Comparison of ENCODE assay signal across 1 cellular context in the genomic region with DNA sequence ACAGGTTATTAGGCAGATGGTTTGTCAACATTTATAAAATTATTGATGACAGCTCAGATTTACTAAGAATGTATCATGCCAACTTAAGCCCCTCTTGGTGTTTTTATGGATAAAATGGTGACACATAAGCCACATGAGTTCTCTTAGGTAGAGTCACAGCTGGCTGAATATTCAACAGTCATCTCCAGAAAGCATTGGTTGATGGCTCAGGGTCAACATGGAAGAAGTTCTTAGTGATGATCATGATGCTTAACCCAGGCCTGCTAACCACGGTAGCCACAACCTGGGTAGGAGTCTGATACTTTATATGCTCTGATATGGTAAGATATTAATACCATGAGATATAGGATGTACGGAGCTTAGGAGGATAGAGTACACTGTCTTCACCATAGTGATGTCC.
TF ChIP-seq lines count a peak whose summit lies in the region.

No MANE protein-coding gene starts in this region.

TF ChIP-seq in HepG2, 621 proteins besides CTCF, POLR2A, EP300 and RAD21:
- TF ChIP-seq HNF4G (IDR thresholded peaks at IDR 0.05; ENCODE audit: borderline replicate concordance, low read depth, low read length): no peak
- TF ChIP-seq HNF4G (CRISPR knock-in tag; IDR thresholded peaks at IDR 0.05; ENCODE audit: borderline replicate concordance, low read depth): no peak
- no peak for TF ChIP-seq KDM3A (CRISPR knock-in tag; IDR thresholded peaks at IDR 0.05; ENCODE audit: low read depth)
- TF ChIP-seq NFE2L2 (IDR thresholded peaks at IDR 0.05; ENCODE audit: low read length): no peak
- no peak for TF ChIP-seq CREBL2 (CRISPR knock-in tag; IDR thresholded peaks at IDR 0.05; ENCODE audit: borderline replicate concordance)
- no peak for TF ChIP-seq ZNF879 (CRISPR knock-in tag; IDR thresholded peaks at IDR 0.05)
- TF ChIP-seq, protein P1, sequence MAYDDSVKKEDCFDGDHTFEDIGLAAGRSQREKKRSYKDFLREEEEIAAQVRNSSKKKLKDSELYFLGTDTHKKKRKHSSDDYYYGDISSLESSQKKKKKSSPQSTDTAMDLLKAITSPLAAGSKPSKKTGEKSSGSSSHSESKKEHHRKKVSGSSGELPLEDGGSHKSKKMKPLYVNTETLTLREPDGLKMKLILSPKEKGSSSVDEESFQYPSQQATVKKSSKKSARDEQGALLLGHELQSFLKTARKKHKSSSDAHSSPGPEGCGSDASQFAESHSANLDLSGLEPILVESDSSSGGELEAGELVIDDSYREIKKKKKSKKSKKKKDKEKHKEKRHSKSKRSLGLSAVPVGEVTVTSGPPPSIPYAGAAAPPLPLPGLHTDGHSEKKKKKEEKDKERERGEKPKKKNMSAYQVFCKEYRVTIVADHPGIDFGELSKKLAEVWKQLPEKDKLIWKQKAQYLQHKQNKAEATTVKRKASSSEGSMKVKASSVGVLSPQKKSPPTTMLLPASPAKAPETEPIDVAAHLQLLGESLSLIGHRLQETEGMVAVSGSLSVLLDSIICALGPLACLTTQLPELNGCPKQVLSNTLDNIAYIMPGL (CRISPR knock-in tag; IDR thresholded peaks at IDR 0.05; ENCODE audit: borderline replicate concordance in 1 of 2, low read depth in 1 of 2): no peak
- TF ChIP-seq PRPF4 (IDR thresholded peaks at IDR 0.05; ENCODE audit: low read depth, low read length, poor library complexity, severe bottlenecking): no peak
- TF ChIP-seq SRSF1 (optimal IDR thresholded peaks at IDR 0.05; ENCODE audit: low read depth, low read length): no peak
- no peak for TF ChIP-seq ZNF264 (CRISPR knock-in tag; IDR thresholded peaks at IDR 0.05)
- no peak for TF ChIP-seq LBX2 (CRISPR knock-in tag; IDR thresholded peaks at IDR 0.05; ENCODE audit: borderline replicate concordance)
- TF ChIP-seq, protein P2, sequence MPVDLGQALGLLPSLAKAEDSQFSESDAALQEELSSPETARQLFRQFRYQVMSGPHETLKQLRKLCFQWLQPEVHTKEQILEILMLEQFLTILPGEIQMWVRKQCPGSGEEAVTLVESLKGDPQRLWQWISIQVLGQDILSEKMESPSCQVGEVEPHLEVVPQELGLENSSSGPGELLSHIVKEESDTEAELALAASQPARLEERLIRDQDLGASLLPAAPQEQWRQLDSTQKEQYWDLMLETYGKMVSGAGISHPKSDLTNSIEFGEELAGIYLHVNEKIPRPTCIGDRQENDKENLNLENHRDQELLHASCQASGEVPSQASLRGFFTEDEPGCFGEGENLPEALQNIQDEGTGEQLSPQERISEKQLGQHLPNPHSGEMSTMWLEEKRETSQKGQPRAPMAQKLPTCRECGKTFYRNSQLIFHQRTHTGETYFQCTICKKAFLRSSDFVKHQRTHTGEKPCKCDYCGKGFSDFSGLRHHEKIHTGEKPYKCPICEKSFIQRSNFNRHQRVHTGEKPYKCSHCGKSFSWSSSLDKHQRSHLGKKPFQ (CRISPR knock-in tag; IDR thresholded peaks at IDR 0.05; ENCODE audit: insufficient replicate concordance): no peak
- no peak for TF ChIP-seq HMGA1 (CRISPR knock-in tag; conservative IDR thresholded peaks at IDR 0.05)
- no peak for TF ChIP-seq NCOA1 (CRISPR knock-in tag; IDR thresholded peaks at IDR 0.05)
- no peak for TF ChIP-seq SALL1 (CRISPR knock-in tag; IDR thresholded peaks at IDR 0.05)
